19 cellular contexts compared by ENCODE assay signal in genomic region chr22:40862013-40862412, GRCh38. TPM values are rescaled to one million over a fixed set of nuclear protein-coding genes. Genes with fewer than 3 reads are reported as not detected.
"Had no signal": no experiment of that assay in that cellular context is flagged by ENCODE, and none has a peak within 500 bp of the region (broad histone marks: within the 10 kb centered on the region; RNA-seq: fewer than 3 reads in every experiment).

DNAJB7 (minus strand) TSS chr22:40862113; CDS start chr22:40861994, 119 bp downstream.

- ATAC-seq: activated T-helper 17 cell treated with anti-CD3 and anti-CD28 coated beads, Interleukin-2, amount 50 U/mL, for 72 hours; pancreas; T-cell had no signal

- H3K4me3 Mint-ChIP-seq: activated naive CD4-positive, alpha-beta T cell treated with anti-CD3 and anti-CD28 coated beads for 36 hours; activated T-helper 17 cell treated with anti-CD3 and anti-CD28 coated beads, Interleukin-2, amount 50 U/mL, for 72 hours; T-cell had no signal

- H3K27ac Mint-ChIP-seq: activated naive CD4-positive, alpha-beta T cell treated with anti-CD3 and anti-CD28 coated beads for 36 hours; activated T-helper 17 cell treated with anti-CD3 and anti-CD28 coated beads, Interleukin-2, amount 50 U/mL, for 72 hours had no signal

- H3K9me3 ChIP-seq: pancreas, SK-N-SH had no signal

- H3K27ac ChIP-seq: brain microvascular endothelial cell, pancreas had no signal

- H3K27me3 Mint-ChIP-seq: activated T-helper 17 cell treated with anti-CD3 and anti-CD28 coated beads, Interleukin-2, amount 50 U/mL, for 72 hours; T-cell had no signal

- H3K4me3 ChIP-seq: pancreas had no signal

- H3K36me3 ChIP-seq: brain microvascular endothelial cell, pancreas had no signal

- H3K4me1 Mint-ChIP-seq: activated T-helper 17 cell treated with anti-CD3 and anti-CD28 coated beads, Interleukin-2, amount 50 U/mL, for 72 hours had no signal

- H3K9me3 Mint-ChIP-seq: activated naive CD4-positive, alpha-beta T cell treated with anti-CD3 and anti-CD28 coated beads for 36 hours; activated T-helper 17 cell treated with anti-CD3 and anti-CD28 coated beads, Interleukin-2, amount 50 U/mL, for 72 hours; T-cell had no signal

- H3K27me3 ChIP-seq: brain microvascular endothelial cell, pancreas had no signal

- DNase-seq: activated CD4-positive, alpha-beta T cell treated with anti-CD3 and anti-CD28 coated beads for 4 hours; activated CD8-positive, alpha-beta memory T cell treated with anti-CD3 and anti-CD28 coated beads, Interleukin-2, amount 50 U/mL, for 48 hours; activated naive CD4-positive, alpha-beta T cell treated with anti-CD3 and anti-CD28 coated beads for 36 hours; brain microvascular endothelial cell; cortex of kidney; effector CD8-positive, alpha-beta T cell; foreskin melanocyte; head of caudate nucleus; pancreas; SK-N-SH; stimulated activated CD4-positive, alpha-beta T cell treated with anti-CD3 and anti-CD28 coated beads, Interleukin-2, amount 100 ng/mL, for 24 hours; T-cell; T1000 had no signal

RNA-seq across cellular contexts. Expression of gene DNAJB7, which starts in this region (rescaled TPM):
- total RNA-seq: activated naive CD4-positive, alpha-beta T cell treated with anti-CD3 and anti-CD28 coated beads for 36 hours; activated T-helper 17 cell treated with anti-CD3 and anti-CD28 coated beads, Interleukin-2, amount 50 U/mL, for 72 hours; fibroblast of lung; liver; pancreas; renal cortical epithelial cell; T-cell; urinary bladder had no signal
- polyA plus RNA-seq: fibroblast of lung, SK-N-SH, thymus, urinary bladder had no signal
